3 cellular contexts compared by ENCODE assay signal in genomic region chr2:100894531-100895156, GRCh38.
TF ChIP-seq lines count a peak whose summit lies in the region.

No MANE protein-coding gene starts in this region.

TF ChIP-seq in A549, 52 proteins besides CTCF, POLR2A, EP300 and RAD21 (continued from another document):
- TF ChIP-seq TFCP2L1 (CRISPR knock-in tag; IDR thresholded peaks at IDR 0.05) (peak; percentile 48; the same call in 1 of the 2 replicates), TP53 (CRISPR knock-in tag; IDR thresholded peaks at IDR 0.05) (0 out of 2 replicates have a peak, but pooled peaks have one; percentile 43), HOXB5 (CRISPR knock-in tag; IDR thresholded peaks at IDR 0.05) (peak; percentile 71), CHD2 (IDR thresholded peaks at IDR 0.05; ENCODE audit: low read length, partially characterized antibody) (no peak), REST (IDR thresholded peaks at IDR 0.05) (no peak), RARB (CRISPR knock-in tag; IDR thresholded peaks at IDR 0.05) (peak; percentile 27; the same call in 1 of the 2 replicates), ELK1 (IDR thresholded peaks at IDR 0.05; ENCODE audit: low read depth, low read length) (no peak), POLR2AphosphoS2 (conservative IDR thresholded peaks at IDR 0.05; ENCODE audit: low read length) (no peak), HEYL (CRISPR knock-in tag; IDR thresholded peaks at IDR 0.05) (peak; percentile 96), ZSCAN20 (CRISPR knock-in tag; IDR thresholded peaks at IDR 0.05) (peak; percentile 84)
- TF ChIP-seq, protein P1, sequence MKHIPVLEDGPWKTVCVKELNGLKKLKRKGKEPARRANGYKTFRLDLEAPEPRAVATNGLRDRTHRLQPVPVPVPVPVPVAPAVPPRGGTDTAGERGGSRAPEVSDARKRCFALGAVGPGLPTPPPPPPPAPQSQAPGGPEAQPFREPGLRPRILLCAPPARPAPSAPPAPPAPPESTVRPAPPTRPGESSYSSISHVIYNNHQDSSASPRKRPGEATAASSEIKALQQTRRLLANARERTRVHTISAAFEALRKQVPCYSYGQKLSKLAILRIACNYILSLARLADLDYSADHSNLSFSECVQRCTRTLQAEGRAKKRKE (CRISPR knock-in tag; IDR thresholded peaks at IDR 0.05; ENCODE audit: low read depth), result peak; percentile 92

TF ChIP-seq in SK-N-SH treated with all-trans-retinoic acid at 6 μM for 48 hours, 23 proteins besides CTCF, POLR2A, EP300 and RAD21 (continued from another document):
- no peak for TF ChIP-seq ARNTL (CRISPR knock-in tag; IDR thresholded peaks at IDR 0.05; ENCODE audit: borderline replicate concordance, low read depth)
- no peak for TF ChIP-seq GLIS3 (CRISPR knock-in tag; IDR thresholded peaks at IDR 0.05)
- no peak for TF ChIP-seq RARB (CRISPR knock-in tag; IDR thresholded peaks at IDR 0.05)
- no peak for TF ChIP-seq PPARA (CRISPR knock-in tag; IDR thresholded peaks at IDR 0.05; ENCODE audit: borderline replicate concordance)
- no peak for TF ChIP-seq SNAI2 (CRISPR knock-in tag; IDR thresholded peaks at IDR 0.05)
- TF ChIP-seq ZNF8 (CRISPR knock-in tag; IDR thresholded peaks at IDR 0.05), result no peak
- no peak for TF ChIP-seq BACH2 (CRISPR knock-in tag; IDR thresholded peaks at IDR 0.05; ENCODE audit: borderline replicate concordance)
- TF ChIP-seq POU6F1 (CRISPR knock-in tag; IDR thresholded peaks at IDR 0.05; ENCODE audit: borderline replicate concordance, low read depth), result no peak
- no peak for TF ChIP-seq CSDC2 (CRISPR knock-in tag; IDR thresholded peaks at IDR 0.05)
- no peak for TF ChIP-seq TOX (CRISPR knock-in tag; IDR thresholded peaks at IDR 0.05; ENCODE audit: borderline replicate concordance)
- no peak for TF ChIP-seq ZFP3 (CRISPR knock-in tag; IDR thresholded peaks at IDR 0.05)
- TF ChIP-seq ZC3H10 (CRISPR knock-in tag; IDR thresholded peaks at IDR 0.05), result no peak
- no peak for TF ChIP-seq ESRRG (CRISPR knock-in tag; IDR thresholded peaks at IDR 0.05)

TF ChIP-seq in liver, 16 proteins besides CTCF, POLR2A, EP300 and RAD21:
- TF ChIP-seq ZBTB33 (IDR thresholded peaks at IDR 0.05) (no peak), SP1 (IDR thresholded peaks at IDR 0.05) (no peak), HNF4A (conservative IDR thresholded peaks at IDR 0.05) (peak; percentile 50 to 51), YY1 (IDR thresholded peaks at IDR 0.05) (peak; percentile 28), TAF1 (conservative IDR thresholded peaks at IDR 0.05) (no peak), RXRA (IDR thresholded peaks at IDR 0.05) (peak; percentile 20 to 53)
